ENCODE assay signal across 13 cellular contexts in genomic region chr19:21023901-21024300, GRCh38. TPM values are rescaled to one million over a fixed set of nuclear protein-coding genes. Genes with fewer than 3 reads are reported as not detected.
DNase-seq lines count a peak whose midpoint lies in the region; ATAC-seq and TF ChIP-seq lines count a peak whose summit lies in the region.
"Had no signal": no experiment of that assay in that cellular context is flagged by ENCODE, and none has a peak within 500 bp of the region (broad histone marks: within the 10 kb centered on the region; RNA-seq: fewer than 3 reads in every experiment).

No MANE protein-coding gene starts in this region.

- H3K9me3 Mint-ChIP-seq in activated naive CD4-positive, alpha-beta T cell treated with anti-CD3 and anti-CD28 coated beads, Interleukin-2, amount 50 U/mL, for 24 hours = no peaks in the 10 kb centered on the region
- peaks cover 7% of the 10 kb centered on the region for H3K9me3 Mint-ChIP-seq in activated naive CD4-positive, alpha-beta T cell treated with anti-CD3 and anti-CD28 coated beads, Interleukin-2, amount 10 ng/mL, durations not matched to agents 7 days and 5 days
- no peaks in the 10 kb centered on the region for H3K9me3 Mint-ChIP-seq in activated B cell treated with CpG ODN at 0.5 μM for 24 hours

- POLR2A ChIA-PET in activated B cell treated with CpG ODN at 0.5 μM for 24 hours (lab: Charles Lee) = interaction anchor here (0.6 kb wide), 1 partner anchor 1124 kb away, joined by 3 read pairs; no protein-coding TSS in a partner anchor

- peak overlapping the region; percentile 100 for H3K4me3 Mint-ChIP-seq in activated naive CD4-positive, alpha-beta T cell treated with anti-CD3 and anti-CD28 coated beads, Interleukin-2, amount 50 U/mL, for 24 hours
- no peak overlapping the region for H3K4me3 Mint-ChIP-seq in activated naive CD4-positive, alpha-beta T cell treated with anti-CD3 and anti-CD28 coated beads, Interleukin-2, amount 10 ng/mL, durations not matched to agents 7 days and 5 days
- peak overlapping the region; percentile 19 for H3K4me3 Mint-ChIP-seq in activated B cell treated with CpG ODN at 0.5 μM for 24 hours
- H3K4me3 Mint-ChIP-seq: B cell had no signal

- CTCF ChIA-PET in activated naive CD4-positive, alpha-beta T cell treated with anti-CD3 and anti-CD28 coated beads, Interleukin-2, amount 10 ng/mL, durations not matched to agents 7 days and 5 days (lab: Charles Lee) = no interaction called here
- CTCF ChIA-PET in activated B cell treated with CpG ODN at 0.5 μM for 24 hours (lab: Charles Lee) = no interaction called here

- H3K4me1 Mint-ChIP-seq in activated naive CD4-positive, alpha-beta T cell treated with anti-CD3 and anti-CD28 coated beads, Interleukin-2, amount 50 U/mL, for 24 hours = peaks cover 79% of the 10 kb centered on the region
- H3K4me1 Mint-ChIP-seq in activated naive CD4-positive, alpha-beta T cell treated with anti-CD3 and anti-CD28 coated beads, Interleukin-2, amount 10 ng/mL, durations not matched to agents 7 days and 5 days = peaks cover 64% of the 10 kb centered on the region
- peaks cover 80% of the 10 kb centered on the region for H3K4me1 Mint-ChIP-seq in activated B cell treated with CpG ODN at 0.5 μM for 24 hours

- no peak for DNase-seq in activated naive CD4-positive, alpha-beta T cell treated with anti-CD3 and anti-CD28 coated beads, Interleukin-2, amount 10 ng/mL, durations not matched to agents 7 days and 5 days
- DNase-seq in activated B cell treated with CpG ODN at 0.5 μM for 24 hours (no peak), fibroblast of peridontal ligament (ENCODE audit: extremely low read depth) (peak; percentile 33), stromal cell of bone marrow (ENCODE audit: low read depth) (peak; percentile 43), T1000 (lab: John Stamatoyannopoulos, UW) (no peak), NAMALWA (ENCODE audit: low spot score) (no peak)
- DNase-seq: heart left ventricle; NK-92 treated with Interleukin-12 subunit alpha and Interleukin-12 subunit beta, amount 100 ng/mL, for 24 hours; posterior cingulate gyrus; tibial artery had no signal

- no peak for TF ChIP-seq CTCF in activated B cell treated with CpG ODN at 0.5 μM for 24 hours (IDR thresholded peaks at IDR 0.05)

- ATAC-seq in activated B cell treated with CpG ODN at 0.5 μM for 24 hours (ENCODE audit: low read depth) (no peak), HG03139 (IDR thresholded peaks at IDR 0.05; ENCODE audit: unreplicated experiment) (no peak)
- ATAC-seq: heart left ventricle had no signal

- intact Hi-C loops in activated B cell treated with CpG ODN at 0.5 μM for 24 hours (cut with micrococcal nuclease) = loop anchor here (5.0 to 10.0 kb wide), 7 partner anchors 247 to 1507 kb away; partner anchors contain the start of genes NDUFA13, TSSK6, ZNF257 and ZNF626

- peaks cover 39% of the 10 kb centered on the region for H3K36me3 Mint-ChIP-seq in activated naive CD4-positive, alpha-beta T cell treated with anti-CD3 and anti-CD28 coated beads, Interleukin-2, amount 50 U/mL, for 24 hours
- peaks cover 75% of the 10 kb centered on the region for H3K36me3 Mint-ChIP-seq in activated naive CD4-positive, alpha-beta T cell treated with anti-CD3 and anti-CD28 coated beads, Interleukin-2, amount 10 ng/mL, durations not matched to agents 7 days and 5 days
- H3K36me3 Mint-ChIP-seq in activated B cell treated with CpG ODN at 0.5 μM for 24 hours (ENCODE audit: low read depth) = peaks cover 76% of the 10 kb centered on the region

- H3K27me3 Mint-ChIP-seq in activated naive CD4-positive, alpha-beta T cell treated with anti-CD3 and anti-CD28 coated beads, Interleukin-2, amount 50 U/mL, for 24 hours = no peaks in the 10 kb centered on the region
- no peaks in the 10 kb centered on the region for H3K27me3 Mint-ChIP-seq in activated naive CD4-positive, alpha-beta T cell treated with anti-CD3 and anti-CD28 coated beads, Interleukin-2, amount 10 ng/mL, durations not matched to agents 7 days and 5 days
- no peaks in the 10 kb centered on the region for H3K27me3 Mint-ChIP-seq in activated B cell treated with CpG ODN at 0.5 μM for 24 hours
- H3K27me3 Mint-ChIP-seq: B cell had no signal

- H3K27ac Mint-ChIP-seq in activated naive CD4-positive, alpha-beta T cell treated with anti-CD3 and anti-CD28 coated beads, Interleukin-2, amount 50 U/mL, for 24 hours = peak overlapping the region; percentile 94
- no peak overlapping the region for H3K27ac Mint-ChIP-seq in activated naive CD4-positive, alpha-beta T cell treated with anti-CD3 and anti-CD28 coated beads, Interleukin-2, amount 10 ng/mL, durations not matched to agents 7 days and 5 days
- H3K27ac Mint-ChIP-seq in activated B cell treated with CpG ODN at 0.5 μM for 24 hours = peak overlapping the region; percentile 53

RNA-seq across cellular contexts. Expression of gene ZNF430, which starts 3.4 kb away (rescaled TPM):
- 36.4 and 39.8 TPM in 2 replicates for total RNA-seq in activated B cell treated with CpG ODN at 0.5 μM for 24 hours

RNA-seq across cellular contexts. Expression of gene ZNF714, which starts 58.1 kb away (rescaled TPM):
- 11.1 and 12.5 TPM in 2 replicates for total RNA-seq in activated B cell treated with CpG ODN at 0.5 μM for 24 hours

Comparison
In these comparisons a context has a peak if more than half of its experiments do, and no peak if none do; other contexts are left out.
1. DNase-seq: peak in fibroblast of peridontal ligament (single experiment) and stromal cell of bone marrow (single experiment); none in activated naive CD4-positive, alpha-beta T cell treated with anti-CD3 and anti-CD28 coated beads, Interleukin-2, amount 10 ng/mL, durations not matched to agents 7 days and 5 days (single experiment), activated B cell treated with CpG ODN at 0.5 μM for 24 hours (single experiment), T1000 (single experiment) and NAMALWA (single experiment).